Comparison of ENCODE assay signal across 8 cellular contexts in the genomic region with DNA sequence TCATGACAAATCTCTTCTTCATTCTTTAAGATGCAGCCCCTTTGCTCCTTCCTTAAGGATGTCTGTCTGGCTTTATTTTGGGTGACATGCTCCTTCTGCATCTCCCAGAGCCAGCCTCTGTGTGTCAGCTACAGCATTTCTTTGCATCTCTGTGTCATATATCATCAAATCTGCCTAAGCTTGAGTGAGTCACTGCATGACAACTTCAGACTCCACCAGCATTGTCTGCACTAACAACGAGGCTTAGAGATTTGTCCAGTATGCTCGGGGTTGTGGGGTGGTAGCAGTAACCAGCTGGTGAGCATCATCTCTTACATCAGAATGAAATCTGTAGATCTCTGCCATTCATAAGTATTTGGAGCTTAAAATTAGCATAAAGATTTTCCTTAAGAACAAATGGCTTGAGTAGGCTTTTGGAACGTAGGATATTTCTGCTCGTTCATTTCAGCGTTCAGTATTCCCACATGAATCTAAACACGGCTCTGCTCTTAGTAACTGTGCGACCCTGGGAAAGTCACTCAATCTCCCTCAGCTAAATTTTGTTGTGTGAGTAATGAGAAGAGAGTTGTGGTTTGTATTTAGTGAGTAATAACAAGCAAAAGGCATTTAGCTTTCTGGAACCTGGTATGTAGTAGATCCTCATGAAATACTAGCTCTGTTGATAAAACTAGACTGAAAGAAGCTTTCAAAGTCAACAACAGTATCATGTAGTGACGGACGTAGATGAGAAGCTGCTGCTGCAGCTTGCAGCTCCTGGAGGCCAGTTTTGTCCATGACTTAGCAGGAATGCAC.
DNase-seq lines count a peak whose midpoint lies in the region; ATAC-seq and TF ChIP-seq lines count a peak whose summit lies in the region.
"Not testable (repeated sequence)": the region's sequence is repeated elsewhere in the genome, so short reads cannot be mapped to it uniquely, and the experiment has no call there.

No MANE protein-coding gene starts in this region.

- ATAC-seq in activated T-helper 17 cell treated with anti-CD3 and anti-CD28 coated beads, Interleukin-2, amount 50 U/mL, for 72 hours (replicated peaks), result not testable (repeated sequence)

- in situ Hi-C loops in GM23248 (cut with MboI), result not testable (repeated sequence)

- peaks cover 14% of the 10 kb centered on the region for H3K4me1 ChIP-seq in GM23248 (ENCODE audit: insufficient read depth)
- not testable (repeated sequence) for H3K4me1 ChIP-seq in smooth muscle cell (ENCODE audit: low read depth)

- H3K27ac ChIP-seq in GM23248 (peak overlapping the region; percentile 27), smooth muscle cell (ENCODE audit: low read depth) (peak overlapping the region; percentile 95)

- WGBS in GM23248 (ENCODE audit: low coverage in 1 of 2, low lambda C conversion rate in 2 of 2, missing lambda C conversion rate in 2 of 2), 2 experiments, result 24 to 33% methylated on average over 9 of the region's 9 CpGs
- WGBS in smooth muscle cell (ENCODE audit: low lambda C conversion rate), result 16% methylated on average over 9 of the region's 9 CpGs

- H3K27ac Mint-ChIP-seq in T-helper 2 cell treated with Interferon-gamma antibody and Interleukin-4, amounts not matched to agents 5 μg/mL and 100 μg/mL, for 36 hours, result peak overlapping the region; percentile 33
- peak overlapping the region; percentile 5 for H3K27ac Mint-ChIP-seq in activated T-helper 17 cell treated with anti-CD3 and anti-CD28 coated beads, Interleukin-2, amount 50 U/mL, for 72 hours
- peak overlapping the region; percentile 24 for H3K27ac Mint-ChIP-seq in chondrocyte (ENCODE audit: unreplicated experiment)

- DNase-seq in AG09309 (ENCODE audit: low read depth) (peak; percentile 14), GM23248 (peak; percentile 76), MV-4-11 (lab: John Stamatoyannopoulos, UW) (peak; percentile 73), iris pigment epithelial cell (ENCODE audit: low read depth) (peak; percentile 76)
- DNase-seq in T-helper 2 cell treated with Interferon-gamma antibody and Interleukin-4, amounts not matched to agents 5 μg/mL and 100 μg/mL, for 36 hours (ENCODE audit: low spot score), result peak; percentile 39
- DNase-seq in chondrocyte (ENCODE audit: low spot score); smooth muscle cell (lab: John Stamatoyannopoulos, UW; ENCODE audit: unreplicated experiment): not testable (repeated sequence)

- not testable (repeated sequence) for TF ChIP-seq CTCF in AG09309 (IDR thresholded peaks at IDR 0.05; ENCODE audit: control insufficient read depth, insufficient read depth, low read depth, low read length, missing control alignments); chondrocyte (IDR thresholded peaks at IDR 0.05); smooth muscle cell (IDR thresholded peaks at IDR 0.05; ENCODE audit: borderline replicate concordance, insufficient read depth, poor library complexity, severe bottlenecking)

- H3K36me3 ChIP-seq in GM23248 (ENCODE audit: low read depth); smooth muscle cell (ENCODE audit: low read depth): not testable (repeated sequence)

- H3K27me3 Mint-ChIP-seq in T-helper 2 cell treated with Interferon-gamma antibody and Interleukin-4, amounts not matched to agents 5 μg/mL and 100 μg/mL, for 36 hours (ENCODE audit: low read depth), result peaks cover 31% of the 10 kb centered on the region
- peaks cover 28% of the 10 kb centered on the region for H3K27me3 Mint-ChIP-seq in activated T-helper 17 cell treated with anti-CD3 and anti-CD28 coated beads, Interleukin-2, amount 50 U/mL, for 72 hours
- peaks cover 42% of the 10 kb centered on the region for H3K27me3 Mint-ChIP-seq in chondrocyte (ENCODE audit: low read depth)

- not testable (repeated sequence) for H3K9ac ChIP-seq in GM23248
- H3K9ac ChIP-seq in smooth muscle cell (ENCODE audit: low read depth), result peak overlapping the region; percentile 80

- H3K79me2 ChIP-seq in GM23248 (ENCODE audit: insufficient read depth); smooth muscle cell (ENCODE audit: low read depth): not testable (repeated sequence)

- H4K20me1 ChIP-seq in GM23248 (ENCODE audit: insufficient read depth); smooth muscle cell (ENCODE audit: low read depth): not testable (repeated sequence)

- peaks cover 37% of the 10 kb centered on the region for H3K27me3 ChIP-seq in GM23248 (replicated peaks; ENCODE audit: insufficient read depth)
- not testable (repeated sequence) for H3K27me3 ChIP-seq in smooth muscle cell (ENCODE audit: low read depth)

- H3K4me1 Mint-ChIP-seq in T-helper 2 cell treated with Interferon-gamma antibody and Interleukin-4, amounts not matched to agents 5 μg/mL and 100 μg/mL, for 36 hours (ENCODE audit: low read depth), result peaks cover 60% of the 10 kb centered on the region
- H3K4me1 Mint-ChIP-seq in activated T-helper 17 cell treated with anti-CD3 and anti-CD28 coated beads, Interleukin-2, amount 50 U/mL, for 72 hours, result peaks cover 13% of the 10 kb centered on the region
- peaks cover 19% of the 10 kb centered on the region for H3K4me1 Mint-ChIP-seq in chondrocyte (ENCODE audit: low read depth)

- not testable (repeated sequence) for H2AFZ ChIP-seq in GM23248; smooth muscle cell (ENCODE audit: low read depth)

- not testable (repeated sequence) for H3K9me3 ChIP-seq in GM23248 (ENCODE audit: low read depth); smooth muscle cell (replicated peaks; ENCODE audit: low read depth)

- peak overlapping the region; percentile 42 for H3K4me3 Mint-ChIP-seq in T-helper 2 cell treated with Interferon-gamma antibody and Interleukin-4, amounts not matched to agents 5 μg/mL and 100 μg/mL, for 36 hours
- H3K4me3 Mint-ChIP-seq in activated T-helper 17 cell treated with anti-CD3 and anti-CD28 coated beads, Interleukin-2, amount 50 U/mL, for 72 hours, result peak overlapping the region; percentile 1
- not testable (repeated sequence) for H3K4me3 Mint-ChIP-seq in chondrocyte (ENCODE audit: unreplicated experiment)

- H3K36me3 Mint-ChIP-seq in T-helper 2 cell treated with Interferon-gamma antibody and Interleukin-4, amounts not matched to agents 5 μg/mL and 100 μg/mL, for 36 hours (ENCODE audit: low read depth); activated T-helper 17 cell treated with anti-CD3 and anti-CD28 coated beads, Interleukin-2, amount 50 U/mL, for 72 hours (ENCODE audit: low read depth); chondrocyte (ENCODE audit: low read depth): not testable (repeated sequence)

- H3K9me2 ChIP-seq in GM23248 (ENCODE audit: insufficient read depth), result not testable (repeated sequence)

- H3F3A ChIP-seq in GM23248 (ENCODE audit: insufficient read depth) (peaks cover 12% of the 10 kb centered on the region; the same call in 1 of the 2 replicates), smooth muscle cell (ENCODE audit: low read depth) (peaks cover 11% of the 10 kb centered on the region)

- not testable (repeated sequence) for H3K4me3 ChIP-seq in AG09309 (ENCODE audit: control insufficient read depth, low read depth, low read length); smooth muscle cell
- 0 out of 2 replicates have a peak overlapping the region, but pooled peaks have one; percentile 4 for H3K4me3 ChIP-seq in GM23248

- H3K4me2 ChIP-seq in GM23248 (ENCODE audit: unreplicated experiment) (peak overlapping the region; percentile 23), smooth muscle cell (peak overlapping the region; percentile 78)

- H3K9me3 Mint-ChIP-seq in T-helper 2 cell treated with Interferon-gamma antibody and Interleukin-4, amounts not matched to agents 5 μg/mL and 100 μg/mL, for 36 hours; activated T-helper 17 cell treated with anti-CD3 and anti-CD28 coated beads, Interleukin-2, amount 50 U/mL, for 72 hours; chondrocyte (ENCODE audit: low read depth): not testable (repeated sequence)
